ENCODE assay signal across 22 cellular contexts in genomic region chr6:90139272-90139817, GRCh38.
DNase-seq lines count a peak whose midpoint lies in the region; ATAC-seq and TF ChIP-seq lines count a peak whose summit lies in the region.
"Had no signal": no experiment of that assay in that cellular context is flagged by ENCODE, and none has a peak within 500 bp of the region (broad histone marks: within the 10 kb centered on the region; RNA-seq: fewer than 3 reads in every experiment).

No MANE protein-coding gene starts in this region.

- peaks cover 57% of the 10 kb centered on the region for H3F3A ChIP-seq in DOHH2 (ENCODE audit: control insufficient read depth, insufficient read depth)

- peaks cover 65% of the 10 kb centered on the region for H3K36me3 Mint-ChIP-seq in activated T-cell treated with anti-CD3 and anti-CD28 coated beads, Interleukin-2, amount 50 U/mL, for 24 hours (ENCODE audit: low read depth)
- peaks cover 2% of the 10 kb centered on the region for H3K36me3 Mint-ChIP-seq in activated CD8-positive, alpha-beta memory T cell treated with anti-CD3 and anti-CD28 coated beads, Interleukin-2, amount 10 ng/mL, durations not matched to agents 7 days and 5 days
- H3K36me3 Mint-ChIP-seq in natural killer cell: no peaks in the 10 kb centered on the region
- H3K36me3 Mint-ChIP-seq: CD14-positive monocyte, neural progenitor cell, WTC11 had no signal

- CTCF ChIA-PET in activated CD8-positive, alpha-beta memory T cell treated with anti-CD3 and anti-CD28 coated beads, Interleukin-2, amount 10 ng/mL, durations not matched to agents 7 days and 5 days (lab: Charles Lee): interaction anchor here (1.5 to 1.6 kb wide), 2 partner anchors 199 to 338 kb away, joined by 3 read pairs; no protein-coding TSS in a partner anchor

- peaks cover 100% of the 10 kb centered on the region for H3K79me2 ChIP-seq in DOHH2 (ENCODE audit: control insufficient read depth, low read length)

- WGBS in right lobe of liver (ENCODE audit: insufficient coverage, low coverage, low lambda C conversion rate, missing lambda C conversion rate): 63% methylated on average over 5 of the region's 7 CpGs

- H3K36me3 ChIP-seq in DOHH2 (ENCODE audit: control insufficient read depth, low read length): peaks cover 98% of the 10 kb centered on the region
- H3K36me3 ChIP-seq in right lobe of liver: no peaks in the 10 kb centered on the region
- H3K36me3 ChIP-seq: lower lobe of right lung, neural progenitor cell, sigmoid colon, transverse colon had no signal

- H3K9me2 ChIP-seq in DOHH2 (replicated peaks; ENCODE audit: control insufficient read depth, low read length): no peaks in the 10 kb centered on the region

- peak overlapping the region; percentile 30 for H3K4me2 ChIP-seq in DOHH2 (ENCODE audit: low read length)
- H3K4me2 ChIP-seq: neural progenitor cell had no signal

- no peak for TF ChIP-seq POLR2A in right lobe of liver (IDR thresholded peaks at IDR 0.05)

- intact Hi-C loops in right lobe of liver (cut with DNase I): no loop called here
- intact Hi-C loops in natural killer cell (cut with micrococcal nuclease): no loop called here

- in situ Hi-C loops in KBM-7 (cut with MboI; ENCODE audit: low pct_unique_long_range_greater_than_20kb, low sequenced_read_pairs): no loop called here

- TF ChIP-seq CTCF in DOHH2 (IDR thresholded peaks at IDR 0.05; ENCODE audit: low read depth, low read length, poor library complexity, severe bottlenecking): no peak
- TF ChIP-seq CTCF in right lobe of liver (IDR thresholded peaks at IDR 0.05): no peak
- no peak for TF ChIP-seq CTCF in natural killer cell (IDR thresholded peaks at IDR 0.05)

- H3K27ac Mint-ChIP-seq in activated T-cell treated with anti-CD3 and anti-CD28 coated beads, Interleukin-2, amount 50 U/mL, for 24 hours: peak overlapping the region; percentile 8
- H3K27ac Mint-ChIP-seq in activated CD8-positive, alpha-beta memory T cell treated with anti-CD3 and anti-CD28 coated beads, Interleukin-2, amount 10 ng/mL, durations not matched to agents 7 days and 5 days: no peak overlapping the region
- H3K27ac Mint-ChIP-seq in natural killer cell: no peak overlapping the region
- H3K27ac Mint-ChIP-seq: activated CD4-positive, alpha-beta memory T cell treated with anti-CD3 and anti-CD28 coated beads, Interleukin-2, amount 10 ng/mL, durations not matched to agents 7 days and 5 days; neural progenitor cell; WTC11 had no signal

- H3K27ac ChIP-seq in DOHH2 (ENCODE audit: low read depth, low read length): no peak overlapping the region; the same call in 1 of the 2 replicates
- no peak overlapping the region for H3K27ac ChIP-seq in right lobe of liver
- H3K27ac ChIP-seq: lower lobe of right lung, neural progenitor cell, sigmoid colon, transverse colon had no signal

- H3K9me3 ChIP-seq in DOHH2 (ENCODE audit: control insufficient read depth, insufficient read depth, low read length): no peaks in the 10 kb centered on the region
- no peaks in the 10 kb centered on the region for H3K9me3 ChIP-seq in right lobe of liver
- H3K9me3 ChIP-seq: lower lobe of right lung, sigmoid colon, transverse colon had no signal

- no peak overlapping the region for H3K4me3 Mint-ChIP-seq in activated T-cell treated with anti-CD3 and anti-CD28 coated beads, Interleukin-2, amount 50 U/mL, for 24 hours
- H3K4me3 Mint-ChIP-seq in activated CD8-positive, alpha-beta memory T cell treated with anti-CD3 and anti-CD28 coated beads, Interleukin-2, amount 10 ng/mL, durations not matched to agents 7 days and 5 days: no peak overlapping the region
- H3K4me3 Mint-ChIP-seq in natural killer cell: no peak overlapping the region
- H3K4me3 Mint-ChIP-seq: activated CD4-positive, alpha-beta memory T cell treated with anti-CD3 and anti-CD28 coated beads, Interleukin-2, amount 10 ng/mL, durations not matched to agents 7 days and 5 days; activated naive CD8-positive, alpha-beta T cell treated with anti-CD3 and anti-CD28 coated beads, Interleukin-2, amount 10 ng/mL, durations not matched to agents 7 days and 5 days; CD14-positive monocyte; central memory CD8-positive, alpha-beta T cell; IgD-negative memory B cell; neural progenitor cell; WTC11 had no signal

- no peak overlapping the region for H3K4me3 ChIP-seq in DOHH2 (ENCODE audit: low read length)
- no peak overlapping the region for H3K4me3 ChIP-seq in right lobe of liver
- H3K4me3 ChIP-seq: lower lobe of right lung, neural progenitor cell, sigmoid colon, transverse colon had no signal

- H3K27me3 ChIP-seq in DOHH2 (ENCODE audit: control insufficient read depth, low read length) (no peaks in the 10 kb centered on the region), right lobe of liver (no peaks in the 10 kb centered on the region)
- H3K27me3 ChIP-seq: neural progenitor cell, sigmoid colon, transverse colon had no signal

- peaks cover 69% of the 10 kb centered on the region for H4K20me1 ChIP-seq in DOHH2 (ENCODE audit: control insufficient read depth, insufficient read depth, low read depth, low read length)

- ATAC-seq in right lobe of liver (peak; percentile 75 to 94 (median 86)), natural killer cell (no peak)
- no peak for ATAC-seq in activated CD8-positive, alpha-beta memory T cell treated with anti-CD3 and anti-CD28 coated beads, Interleukin-2, amount 10 ng/mL, durations not matched to agents 7 days and 5 days
- ATAC-seq: lower lobe of right lung, SK-N-SH treated with all-trans-retinoic acid at 6 μM for 48 hours, WTC11 had no signal

- no peaks in the 10 kb centered on the region for H3K9me3 Mint-ChIP-seq in activated T-cell treated with anti-CD3 and anti-CD28 coated beads, Interleukin-2, amount 50 U/mL, for 24 hours
- no peaks in the 10 kb centered on the region for H3K9me3 Mint-ChIP-seq in activated CD8-positive, alpha-beta memory T cell treated with anti-CD3 and anti-CD28 coated beads, Interleukin-2, amount 10 ng/mL, durations not matched to agents 7 days and 5 days (ENCODE audit: low read depth)
- H3K9me3 Mint-ChIP-seq in natural killer cell: no peaks in the 10 kb centered on the region
- H3K9me3 Mint-ChIP-seq: activated naive CD8-positive, alpha-beta T cell treated with anti-CD3 and anti-CD28 coated beads, Interleukin-2, amount 10 ng/mL, durations not matched to agents 7 days and 5 days; CD14-positive monocyte; central memory CD8-positive, alpha-beta T cell; IgD-negative memory B cell; neural progenitor cell; WTC11 had no signal

- H3K4me1 ChIP-seq in DOHH2 (ENCODE audit: control insufficient read depth, low read length): peaks cover 99% of the 10 kb centered on the region
- H3K4me1 ChIP-seq in right lobe of liver: peaks cover 0 to 5% (median 0%) of the 10 kb centered on the region in 4 donors
- H3K4me1 ChIP-seq: lower lobe of right lung, neural progenitor cell, transverse colon had no signal

- DNase-seq in activated T-cell treated with anti-CD3 and anti-CD28 coated beads, Interleukin-2, amount 50 U/mL, for 24 hours: no peak
- no peak for DNase-seq in activated T-cell treated with anti-CD3 and anti-CD28 coated beads, Interleukin-2, amount 50 U/mL, for 1 hour
- DNase-seq in NCI-H345 treated with DMSO at 0.1 percent for 48 hours (lab: John Stamatoyannopoulos, UW; ENCODE audit: unreplicated experiment) (peak; percentile 71), right lobe of liver (no peak), KBM-7 (no peak), natural killer cell (no peak)
- no peak for DNase-seq in activated CD8-positive, alpha-beta memory T cell treated with anti-CD3 and anti-CD28 coated beads, Interleukin-2, amount 10 ng/mL, durations not matched to agents 7 days and 5 days
- DNase-seq: activated CD4-positive, alpha-beta memory T cell treated with anti-CD3 and anti-CD28 coated beads, Interleukin-2, amount 10 ng/mL, durations not matched to agents 7 days and 5 days; activated naive CD8-positive, alpha-beta T cell treated with anti-CD3 and anti-CD28 coated beads, Interleukin-2, amount 10 ng/mL, durations not matched to agents 7 days and 5 days; GDM1; islet precursor cell; lower lobe of right lung; NCI-H526; sigmoid colon; transverse colon had no signal

- peaks cover 83% of the 10 kb centered on the region for H3K4me1 Mint-ChIP-seq in activated T-cell treated with anti-CD3 and anti-CD28 coated beads, Interleukin-2, amount 50 U/mL, for 24 hours (ENCODE audit: low read depth)
- peaks cover 1% of the 10 kb centered on the region for H3K4me1 Mint-ChIP-seq in activated CD8-positive, alpha-beta memory T cell treated with anti-CD3 and anti-CD28 coated beads, Interleukin-2, amount 10 ng/mL, durations not matched to agents 7 days and 5 days
- H3K4me1 Mint-ChIP-seq in natural killer cell: no peaks in the 10 kb centered on the region
- H3K4me1 Mint-ChIP-seq: central memory CD8-positive, alpha-beta T cell had no signal

- H3K27me3 Mint-ChIP-seq in activated T-cell treated with anti-CD3 and anti-CD28 coated beads, Interleukin-2, amount 50 U/mL, for 24 hours: no peaks in the 10 kb centered on the region
- peaks cover 5% of the 10 kb centered on the region for H3K27me3 Mint-ChIP-seq in activated CD8-positive, alpha-beta memory T cell treated with anti-CD3 and anti-CD28 coated beads, Interleukin-2, amount 10 ng/mL, durations not matched to agents 7 days and 5 days
- H3K27me3 Mint-ChIP-seq in natural killer cell (ENCODE audit: low read depth in 2 of 2): peaks cover 0 to 5% of the 10 kb centered on the region in 2 donors
- H3K27me3 Mint-ChIP-seq: activated CD4-positive, alpha-beta memory T cell treated with anti-CD3 and anti-CD28 coated beads, Interleukin-2, amount 10 ng/mL, durations not matched to agents 7 days and 5 days; activated naive CD8-positive, alpha-beta T cell treated with anti-CD3 and anti-CD28 coated beads, Interleukin-2, amount 10 ng/mL, durations not matched to agents 7 days and 5 days; IgD-negative memory B cell had no signal

Comparison
In these comparisons a context has a peak if more than half of its experiments do, and no peak if none do; other contexts are left out.
1. ATAC-seq: peak in right lobe of liver (4 of 4); none in activated CD8-positive, alpha-beta memory T cell treated with anti-CD3 and anti-CD28 coated beads, Interleukin-2, amount 10 ng/mL, durations not matched to agents 7 days and 5 days (single experiment) and natural killer cell (0 of 3).